2 cellular contexts compared by ENCODE assay signal in the genomic region with DNA sequence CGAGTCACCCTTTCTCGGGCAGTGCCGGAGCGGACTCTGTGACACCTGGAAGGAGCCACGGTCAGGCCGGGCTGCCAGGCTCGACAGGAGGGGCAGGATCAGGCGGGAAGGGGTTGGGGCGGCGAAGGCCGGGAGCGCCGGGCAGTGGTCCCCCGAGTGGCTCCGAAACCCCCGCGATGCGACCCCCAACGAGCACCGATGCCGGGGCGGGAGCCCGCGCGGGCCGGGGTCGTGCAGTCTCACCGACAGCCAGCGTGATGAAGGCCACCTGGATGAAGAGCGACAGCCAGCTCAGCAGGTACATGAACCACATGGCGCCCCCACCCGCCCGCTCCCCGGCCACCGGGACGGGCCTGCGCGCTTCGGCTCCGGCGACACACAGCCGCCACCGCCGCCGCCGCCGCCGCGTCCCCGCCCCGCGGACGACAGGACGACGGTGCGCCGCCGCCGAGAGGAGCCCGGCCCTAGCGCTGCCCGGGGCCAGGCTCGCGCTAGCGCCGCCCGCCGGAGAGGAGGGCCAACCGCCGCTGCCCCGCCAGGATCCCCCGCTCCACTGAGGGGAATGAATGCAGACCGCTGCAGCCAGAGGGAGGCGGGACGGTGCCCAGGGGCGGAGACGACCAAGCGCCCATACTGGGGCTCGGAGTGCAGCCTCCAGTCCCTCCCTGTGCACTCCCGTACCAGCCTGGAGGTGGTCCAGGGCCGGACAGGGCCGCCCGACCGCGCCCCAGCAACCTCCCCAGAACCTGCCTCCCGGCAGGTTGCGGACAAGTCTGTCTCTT.
TF ChIP-seq lines count a peak whose summit lies in the region.

Gene TEX261, minus strand, starts transcription at position 429 of the 782 bp plus-strand sequence. Its CDS starts 116 bp downstream, at position 313.

TF ChIP-seq in HCT116, 20 proteins besides CTCF, POLR2A, EP300 and RAD21 (continued from another document):
- peak; percentile 50; the same call in 1 of the 2 replicates for TF ChIP-seq MAX (IDR thresholded peaks at IDR 0.05)
- TF ChIP-seq SIN3A (IDR thresholded peaks at IDR 0.05; ENCODE audit: low read depth): peak; percentile 58; the same call in 1 of the 2 replicates
- no peak for TF ChIP-seq FOSL1 (IDR thresholded peaks at IDR 0.05; ENCODE audit: low read depth)
- no peak for TF ChIP-seq ELF1 (IDR thresholded peaks at IDR 0.05; ENCODE audit: borderline replicate concordance, low read depth)
- TF ChIP-seq ZBTB33 (IDR thresholded peaks at IDR 0.05; ENCODE audit: extremely low read depth, insufficient replicate concordance, low read length): no peak
- TF ChIP-seq SP1 (IDR thresholded peaks at IDR 0.05; ENCODE audit: low read depth): peak; percentile 59
- TF ChIP-seq EGR1 (IDR thresholded peaks at IDR 0.05; ENCODE audit: low read depth): peak; percentile 79; the same call in 1 of the 2 replicates
- peak; percentile 71 for TF ChIP-seq ZFX (IDR thresholded peaks at IDR 0.05)
- TF ChIP-seq TCF7L2 (IDR thresholded peaks at IDR 0.05; ENCODE audit: borderline replicate concordance, extremely low read depth, insufficient read depth, insufficient read length): peak; percentile 40
- peak; percentile 73 for TF ChIP-seq POLR2AphosphoS5 (IDR thresholded peaks at IDR 0.05; ENCODE audit: low read depth, low read length)
- no peak for TF ChIP-seq EZH2 (IDR thresholded peaks at IDR 0.05)
- peak; percentile 51 for TF ChIP-seq YY1 (IDR thresholded peaks at IDR 0.05; ENCODE audit: extremely low read depth, insufficient replicate concordance, low read depth, low read length)
- TF ChIP-seq ZNF274 (IDR thresholded peaks at IDR 0.05; ENCODE audit: low read depth, low read length): no peak

TF ChIP-seq in SK-N-SH, 30 proteins besides CTCF, POLR2A, EP300 and RAD21 (continued from another document):
- TF ChIP-seq USF1 (IDR thresholded peaks at IDR 0.05; ENCODE audit: borderline replicate concordance, low read depth) (no peak), TAF1 (IDR thresholded peaks at IDR 0.05; ENCODE audit: borderline replicate concordance, low read depth, low read length) (peak; percentile 43; the same call in 1 of the 2 replicates), NFIC (IDR thresholded peaks at IDR 0.05; ENCODE audit: borderline replicate concordance) (no peak), YY1 (IDR thresholded peaks at IDR 0.05; ENCODE audit: low read depth) (peak; percentile 52), ELF1 (IDR thresholded peaks at IDR 0.05) (no peak), NRF1 (IDR thresholded peaks at IDR 0.05; ENCODE audit: low read depth, low read length) (0 out of 2 replicates have a peak, but pooled peaks have one; percentile 12), MXI1 (IDR thresholded peaks at IDR 0.05; ENCODE audit: low read depth, low read length) (peak; percentile 50; the same call in 1 of the 2 replicates), MAX (IDR thresholded peaks at IDR 0.05; ENCODE audit: low read depth) (no peak), CHD2 (IDR thresholded peaks at IDR 0.05; ENCODE audit: low read length, partially characterized antibody) (peak; percentile 47), POLR2AphosphoS5 (IDR thresholded peaks at IDR 0.05; ENCODE audit: low read depth, low read length) (peak; percentile 29; the same call in 1 of the 2 replicates), SIN3A (IDR thresholded peaks at IDR 0.05; ENCODE audit: borderline replicate concordance, low read depth, low read length) (peak; percentile 69; the same call in 1 of the 2 replicates), GATA2 (CRISPR knock-in tag; IDR thresholded peaks at IDR 0.05) (no peak)
- TF ChIP-seq, protein P1, sequence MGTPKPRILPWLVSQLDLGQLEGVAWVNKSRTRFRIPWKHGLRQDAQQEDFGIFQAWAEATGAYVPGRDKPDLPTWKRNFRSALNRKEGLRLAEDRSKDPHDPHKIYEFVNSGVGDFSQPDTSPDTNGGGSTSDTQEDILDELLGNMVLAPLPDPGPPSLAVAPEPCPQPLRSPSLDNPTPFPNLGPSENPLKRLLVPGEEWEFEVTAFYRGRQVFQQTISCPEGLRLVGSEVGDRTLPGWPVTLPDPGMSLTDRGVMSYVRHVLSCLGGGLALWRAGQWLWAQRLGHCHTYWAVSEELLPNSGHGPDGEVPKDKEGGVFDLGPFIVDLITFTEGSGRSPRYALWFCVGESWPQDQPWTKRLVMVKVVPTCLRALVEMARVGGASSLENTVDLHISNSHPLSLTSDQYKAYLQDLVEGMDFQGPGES (IDR thresholded peaks at IDR 0.05; ENCODE audit: low read depth, low read length): no peak
- TF ChIP-seq, protein P2, sequence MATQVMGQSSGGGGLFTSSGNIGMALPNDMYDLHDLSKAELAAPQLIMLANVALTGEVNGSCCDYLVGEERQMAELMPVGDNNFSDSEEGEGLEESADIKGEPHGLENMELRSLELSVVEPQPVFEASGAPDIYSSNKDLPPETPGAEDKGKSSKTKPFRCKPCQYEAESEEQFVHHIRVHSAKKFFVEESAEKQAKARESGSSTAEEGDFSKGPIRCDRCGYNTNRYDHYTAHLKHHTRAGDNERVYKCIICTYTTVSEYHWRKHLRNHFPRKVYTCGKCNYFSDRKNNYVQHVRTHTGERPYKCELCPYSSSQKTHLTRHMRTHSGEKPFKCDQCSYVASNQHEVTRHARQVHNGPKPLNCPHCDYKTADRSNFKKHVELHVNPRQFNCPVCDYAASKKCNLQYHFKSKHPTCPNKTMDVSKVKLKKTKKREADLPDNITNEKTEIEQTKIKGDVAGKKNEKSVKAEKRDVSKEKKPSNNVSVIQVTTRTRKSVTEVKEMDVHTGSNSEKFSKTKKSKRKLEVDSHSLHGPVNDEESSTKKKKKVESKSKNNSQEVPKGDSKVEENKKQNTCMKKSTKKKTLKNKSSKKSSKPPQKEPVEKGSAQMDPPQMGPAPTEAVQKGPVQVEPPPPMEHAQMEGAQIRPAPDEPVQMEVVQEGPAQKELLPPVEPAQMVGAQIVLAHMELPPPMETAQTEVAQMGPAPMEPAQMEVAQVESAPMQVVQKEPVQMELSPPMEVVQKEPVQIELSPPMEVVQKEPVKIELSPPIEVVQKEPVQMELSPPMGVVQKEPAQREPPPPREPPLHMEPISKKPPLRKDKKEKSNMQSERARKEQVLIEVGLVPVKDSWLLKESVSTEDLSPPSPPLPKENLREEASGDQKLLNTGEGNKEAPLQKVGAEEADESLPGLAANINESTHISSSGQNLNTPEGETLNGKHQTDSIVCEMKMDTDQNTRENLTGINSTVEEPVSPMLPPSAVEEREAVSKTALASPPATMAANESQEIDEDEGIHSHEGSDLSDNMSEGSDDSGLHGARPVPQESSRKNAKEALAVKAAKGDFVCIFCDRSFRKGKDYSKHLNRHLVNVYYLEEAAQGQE (IDR thresholded peaks at IDR 0.05; ENCODE audit: low read depth, low read length): no peak
